Comparison of ENCODE assay signal across 1 cellular context in the genomic region with DNA sequence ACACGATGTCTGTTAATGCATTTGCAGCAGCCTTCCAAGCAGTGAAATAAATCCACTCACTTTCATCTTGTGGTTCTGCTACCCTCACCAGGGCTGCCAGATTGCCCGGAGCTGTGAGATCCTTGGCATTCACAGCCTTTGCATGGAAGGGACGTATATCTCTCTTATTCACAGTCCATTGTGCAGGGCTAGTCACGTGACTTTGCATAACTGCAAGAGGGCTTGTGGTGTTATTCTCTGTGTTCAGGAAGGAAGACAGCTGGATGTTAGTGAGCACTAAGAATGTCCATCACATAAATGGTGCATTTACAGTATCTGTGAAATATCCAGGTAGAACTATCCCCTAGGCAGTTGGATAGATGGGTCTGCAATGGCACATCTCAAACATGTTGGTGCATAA.
TF ChIP-seq lines count a peak whose summit lies in the region.

No MANE protein-coding gene starts in this region.

TF ChIP-seq in H1, 55 proteins besides CTCF, POLR2A, EP300 and RAD21:
- TF ChIP-seq, protein P1, sequence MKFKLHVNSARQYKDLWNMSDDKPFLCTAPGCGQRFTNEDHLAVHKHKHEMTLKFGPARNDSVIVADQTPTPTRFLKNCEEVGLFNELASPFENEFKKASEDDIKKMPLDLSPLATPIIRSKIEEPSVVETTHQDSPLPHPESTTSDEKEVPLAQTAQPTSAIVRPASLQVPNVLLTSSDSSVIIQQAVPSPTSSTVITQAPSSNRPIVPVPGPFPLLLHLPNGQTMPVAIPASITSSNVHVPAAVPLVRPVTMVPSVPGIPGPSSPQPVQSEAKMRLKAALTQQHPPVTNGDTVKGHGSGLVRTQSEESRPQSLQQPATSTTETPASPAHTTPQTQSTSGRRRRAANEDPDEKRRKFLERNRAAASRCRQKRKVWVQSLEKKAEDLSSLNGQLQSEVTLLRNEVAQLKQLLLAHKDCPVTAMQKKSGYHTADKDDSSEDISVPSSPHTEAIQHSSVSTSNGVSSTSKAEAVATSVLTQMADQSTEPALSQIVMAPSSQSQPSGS (IDR thresholded peaks at IDR 0.05; ENCODE audit: low read length): no peak
- no peak for TF ChIP-seq SP4 (IDR thresholded peaks at IDR 0.05; ENCODE audit: low read length)
- no peak for TF ChIP-seq TBP (IDR thresholded peaks at IDR 0.05; ENCODE audit: low read depth, low read length)
